ENCODE assay signal across 3 cellular contexts in genomic region chr2:130062645-130063044, GRCh38.
DNase-seq lines count a peak whose midpoint lies in the region; FAIRE-seq and TF ChIP-seq lines count a peak whose summit lies in the region.
"Not testable (repeated sequence)": the region's sequence is repeated elsewhere in the genome, so short reads cannot be mapped to it uniquely, and the experiment has no call there.

No MANE protein-coding gene starts in this region.

- H3K9me3 ChIP-seq in kidney (ENCODE audit: control insufficient read depth in 1 of 2, low read length in 2 of 2); sigmoid colon: not testable (repeated sequence)

- not testable (repeated sequence) for H3K36me3 Mint-ChIP-seq in activated CD4-positive, alpha-beta T cell treated with anti-CD3 and anti-CD28 coated beads, Interleukin-2, amount 10 ng/mL, durations not matched to agents 24 days and 14 days (ENCODE audit: low read depth)

- not testable (repeated sequence) for H3K27ac Mint-ChIP-seq in activated CD4-positive, alpha-beta T cell treated with anti-CD3 and anti-CD28 coated beads, Interleukin-2, amount 10 ng/mL, durations not matched to agents 24 days and 14 days

- H3K4me3 ChIP-seq in kidney (ENCODE audit: low read length in 2 of 2); sigmoid colon: not testable (repeated sequence)

- H3K36me3 ChIP-seq in kidney (ENCODE audit: control insufficient read depth in 1 of 2, insufficient read depth in 2 of 2, low read length in 2 of 2); sigmoid colon: not testable (repeated sequence)

- not testable (repeated sequence) for TF ChIP-seq CTCF in kidney (IDR thresholded peaks at IDR 0.05; ENCODE audit: borderline replicate concordance, extremely low read depth, insufficient read depth); sigmoid colon (IDR thresholded peaks at IDR 0.05)

- TF ChIP-seq POLR2A in sigmoid colon (IDR thresholded peaks at IDR 0.05) = not testable (repeated sequence)

- intact Hi-C loops in activated CD4-positive, alpha-beta T cell treated with anti-CD3 and anti-CD28 coated beads, Interleukin-2, amount 10 ng/mL, durations not matched to agents 24 days and 14 days (cut with micrococcal nuclease); kidney (cut with DNase I); sigmoid colon (cut with DNase I): not testable (repeated sequence)

- not testable (repeated sequence) for H3K4me3 Mint-ChIP-seq in activated CD4-positive, alpha-beta T cell treated with anti-CD3 and anti-CD28 coated beads, Interleukin-2, amount 10 ng/mL, durations not matched to agents 24 days and 14 days

- H3K9me3 Mint-ChIP-seq in activated CD4-positive, alpha-beta T cell treated with anti-CD3 and anti-CD28 coated beads, Interleukin-2, amount 10 ng/mL, durations not matched to agents 24 days and 14 days = not testable (repeated sequence)

- H3K27me3 Mint-ChIP-seq in activated CD4-positive, alpha-beta T cell treated with anti-CD3 and anti-CD28 coated beads, Interleukin-2, amount 10 ng/mL, durations not matched to agents 24 days and 14 days = not testable (repeated sequence)

- not testable (repeated sequence) for TF ChIP-seq EP300 in sigmoid colon (IDR thresholded peaks at IDR 0.05)

- not testable (repeated sequence) for H3K4me1 Mint-ChIP-seq in activated CD4-positive, alpha-beta T cell treated with anti-CD3 and anti-CD28 coated beads, Interleukin-2, amount 10 ng/mL, durations not matched to agents 24 days and 14 days

- DNase-seq in activated CD4-positive, alpha-beta T cell treated with anti-CD3 and anti-CD28 coated beads, Interleukin-2, amount 10 ng/mL, durations not matched to agents 24 days and 14 days = peak; percentile 44
- DNase-seq in kidney = peak; percentile 66
- peak; percentile 69 for DNase-seq in sigmoid colon

- H3K9ac ChIP-seq in kidney (ENCODE audit: low read length in 2 of 2) = not testable (repeated sequence)

- H3K4me1 ChIP-seq in kidney (ENCODE audit: control insufficient read depth in 1 of 2, insufficient read depth in 1 of 2, low read depth in 1 of 2, low read length in 2 of 2); sigmoid colon: not testable (repeated sequence)

- WGBS in sigmoid colon, 2 donors = 79 to 88% methylated on average over 4 to 5 of the region's 5 CpGs

- not testable (repeated sequence) for FAIRE-seq in kidney (lab: Jason Lieb, UNC)

- H3K27ac ChIP-seq in kidney (ENCODE audit: low read depth in 2 of 2, low read length in 2 of 2); sigmoid colon: not testable (repeated sequence)

- H3K27me3 ChIP-seq in sigmoid colon = not testable (repeated sequence)
